20 cellular contexts compared by ENCODE assay signal in genomic region chr14:65849096-65849495, GRCh38.
DNase-seq lines count a peak whose midpoint lies in the region; ATAC-seq and TF ChIP-seq lines count a peak whose summit lies in the region.
"Had no signal": no experiment of that assay in that cellular context is flagged by ENCODE, and none has a peak within 500 bp of the region (broad histone marks: within the 10 kb centered on the region; RNA-seq: fewer than 3 reads in every experiment).

No MANE protein-coding gene starts in this region.

- H3K4me3 ChIP-seq in CD8-positive, alpha-beta T cell (ENCODE audit: low read depth, low read length) = no peak overlapping the region
- H3K4me3 ChIP-seq in psoas muscle = no peak overlapping the region
- H3K4me3 ChIP-seq: cardiac muscle cell, mucosa of descending colon, smooth muscle cell had no signal

- no peaks in the 10 kb centered on the region for H3K9me3 Mint-ChIP-seq in CD8-positive, alpha-beta T cell
- H3K9me3 Mint-ChIP-seq in T-cell = peaks cover 0 to 4% (median 0%) of the 10 kb centered on the region in 3 donors
- H3K9me3 Mint-ChIP-seq in effector memory CD8-positive, alpha-beta T cell = no peaks in the 10 kb centered on the region

- peak; percentile 43 for DNase-seq in NCI-H1092 treated with DMSO at 0.1 percent for 48 hours (lab: John Stamatoyannopoulos, UW)
- no peak for DNase-seq in NCI-H1092 (lab: John Stamatoyannopoulos, UW)
- peak in 1 of 7 experiments; percentile 9 for DNase-seq in CD8-positive, alpha-beta T cell
- DNase-seq in T-cell = no peak
- no peak for DNase-seq in effector memory CD8-positive, alpha-beta T cell
- DNase-seq in psoas muscle = no peak
- DNase-seq: 8988T; AML-193; amygdala; Caco-2; mucosa of descending colon; PC-3; SHP77; stimulated activated CD4-positive, alpha-beta T cell treated with anti-CD3 and anti-CD28 coated beads, Interleukin-4, amount 100 ng/mL, for 24 hours; trophoblast cell had no signal

- peak overlapping the region; percentile 13 for H3K4me3 Mint-ChIP-seq in CD8-positive, alpha-beta T cell
- peak overlapping the region in 2 of 3 donors; percentile 26 to 62 for H3K4me3 Mint-ChIP-seq in T-cell
- H3K4me3 Mint-ChIP-seq in effector memory CD8-positive, alpha-beta T cell = peak overlapping the region; percentile 57 to 63

- peaks cover 78% of the 10 kb centered on the region for H3K4me1 Mint-ChIP-seq in CD8-positive, alpha-beta T cell (ENCODE audit: low read depth)
- H3K4me1 Mint-ChIP-seq in T-cell = peaks cover 78 to 88% (median 82%) of the 10 kb centered on the region in 3 donors
- peaks cover 44 to 60% of the 10 kb centered on the region in 2 donors for H3K4me1 Mint-ChIP-seq in effector memory CD8-positive, alpha-beta T cell (ENCODE audit: low read depth in 2 of 2)

- no peak overlapping the region for H3K27ac ChIP-seq in CD8-positive, alpha-beta T cell (ENCODE audit: low read depth, low read length)
- H3K27ac ChIP-seq in psoas muscle = no peak overlapping the region
- H3K27ac ChIP-seq: cardiac muscle cell, VCaP had no signal

- WGBS in psoas muscle, 3 donors = 94 to 96% (median 94%) methylated on average over 3 of the region's 3 CpGs

- POLR2A ChIA-PET in CD8-positive, alpha-beta T cell (lab: Charles Lee) = interaction anchor here (0.6 to 2.2 kb wide), 3 partner anchors 13 to 81 kb away, joined by 3 to 10 read pairs (median 3); no protein-coding TSS in a partner anchor
- POLR2A ChIA-PET in T-cell (lab: Charles Lee) = no interaction called here

- H3K36me3 ChIP-seq in CD8-positive, alpha-beta T cell (ENCODE audit: insufficient read depth, low read length) = no peaks in the 10 kb centered on the region
- H3K36me3 ChIP-seq in psoas muscle (ENCODE audit: insufficient read depth in 1 of 2, low read depth in 1 of 2) = no peaks in the 10 kb centered on the region
- H3K36me3 ChIP-seq: cardiac muscle cell had no signal

- no peaks in the 10 kb centered on the region for H3K27me3 Mint-ChIP-seq in CD8-positive, alpha-beta T cell (ENCODE audit: low read depth)
- H3K27me3 Mint-ChIP-seq in T-cell = no peaks in the 10 kb centered on the region
- H3K27me3 Mint-ChIP-seq in effector memory CD8-positive, alpha-beta T cell = no peaks in the 10 kb centered on the region

- ATAC-seq in CD8-positive, alpha-beta T cell = no peak
- no peak for ATAC-seq in T-cell (replicated peaks in 1 of 4)
- ATAC-seq in effector memory CD8-positive, alpha-beta T cell (replicated peaks) = no peak
- no peak for ATAC-seq in HG03039 (IDR thresholded peaks at IDR 0.05; ENCODE audit: unreplicated experiment)
- no peak for ATAC-seq in psoas muscle
- ATAC-seq in HG02885 (IDR thresholded peaks at IDR 0.05; ENCODE audit: poor library complexity, unreplicated experiment) = no peak
- ATAC-seq: mucosa of descending colon, PC-3 had no signal

- H3K4me1 ChIP-seq in CD8-positive, alpha-beta T cell (ENCODE audit: insufficient read depth, low read length) = peaks cover 76% of the 10 kb centered on the region
- H3K4me1 ChIP-seq in psoas muscle = no peaks in the 10 kb centered on the region
- H3K4me1 ChIP-seq: Caco-2 had no signal

- TF ChIP-seq CTCF in CD8-positive, alpha-beta T cell (IDR thresholded peaks at IDR 0.05) = no peak
- no peak for TF ChIP-seq CTCF in psoas muscle (IDR thresholded peaks at IDR 0.05)

- intact Hi-C loops in CD8-positive, alpha-beta T cell (cut with DNase I, micrococcal nuclease) = loop anchor here (5.0 to 10.0 kb wide), 4 partner anchors 437 to 1396 kb away; partner anchors contain the start of genes FNTB (in 2 of the 2), FUT8 (in 1 of the 2) and PALS1 (in 1 of the 2)
- intact Hi-C loops in psoas muscle (cut with DNase I) = no loop called here

- no peaks in the 10 kb centered on the region for H3K27me3 ChIP-seq in CD8-positive, alpha-beta T cell (ENCODE audit: insufficient read depth, low read length)
- no peaks in the 10 kb centered on the region for H3K27me3 ChIP-seq in psoas muscle (ENCODE audit: insufficient read depth in 3 of 3, low read length in 2 of 3)
- H3K27me3 ChIP-seq: cardiac muscle cell had no signal

- H3K9me3 ChIP-seq in CD8-positive, alpha-beta T cell (ENCODE audit: low read length) = no peaks in the 10 kb centered on the region
- no peaks in the 10 kb centered on the region for H3K9me3 ChIP-seq in psoas muscle
- H3K9me3 ChIP-seq: Caco-2, mucosa of descending colon had no signal

- H3K27ac Mint-ChIP-seq in CD8-positive, alpha-beta T cell = peak overlapping the region; percentile 91
- peak overlapping the region; percentile 94 to 95 for H3K27ac Mint-ChIP-seq in T-cell
- peak overlapping the region; percentile 92 to 97 for H3K27ac Mint-ChIP-seq in effector memory CD8-positive, alpha-beta T cell

- CTCF ChIA-PET in CD8-positive, alpha-beta T cell (lab: Charles Lee) = interaction anchor here (1.9 kb wide), 1 partner anchor 110 kb away, joined by 5 read pairs; no protein-coding TSS in a partner anchor
- CTCF ChIA-PET in T-cell (lab: Charles Lee) = no interaction called here

- peaks cover 2% of the 10 kb centered on the region for H3K36me3 Mint-ChIP-seq in CD8-positive, alpha-beta T cell
- H3K36me3 Mint-ChIP-seq in T-cell = peaks cover under 1% of the 10 kb centered on the region
- H3K36me3 Mint-ChIP-seq in effector memory CD8-positive, alpha-beta T cell (ENCODE audit: insufficient read depth) = peaks cover 6% of the 10 kb centered on the region

Comparison
In these comparisons a context has a peak if more than half of its experiments do, and no peak if none do; other contexts are left out.
1. intact Hi-C loops: an anchor here in CD8-positive, alpha-beta T cell (5.0 to 10.0 kb wide); none called in psoas muscle.